In the genomic region with DNA sequence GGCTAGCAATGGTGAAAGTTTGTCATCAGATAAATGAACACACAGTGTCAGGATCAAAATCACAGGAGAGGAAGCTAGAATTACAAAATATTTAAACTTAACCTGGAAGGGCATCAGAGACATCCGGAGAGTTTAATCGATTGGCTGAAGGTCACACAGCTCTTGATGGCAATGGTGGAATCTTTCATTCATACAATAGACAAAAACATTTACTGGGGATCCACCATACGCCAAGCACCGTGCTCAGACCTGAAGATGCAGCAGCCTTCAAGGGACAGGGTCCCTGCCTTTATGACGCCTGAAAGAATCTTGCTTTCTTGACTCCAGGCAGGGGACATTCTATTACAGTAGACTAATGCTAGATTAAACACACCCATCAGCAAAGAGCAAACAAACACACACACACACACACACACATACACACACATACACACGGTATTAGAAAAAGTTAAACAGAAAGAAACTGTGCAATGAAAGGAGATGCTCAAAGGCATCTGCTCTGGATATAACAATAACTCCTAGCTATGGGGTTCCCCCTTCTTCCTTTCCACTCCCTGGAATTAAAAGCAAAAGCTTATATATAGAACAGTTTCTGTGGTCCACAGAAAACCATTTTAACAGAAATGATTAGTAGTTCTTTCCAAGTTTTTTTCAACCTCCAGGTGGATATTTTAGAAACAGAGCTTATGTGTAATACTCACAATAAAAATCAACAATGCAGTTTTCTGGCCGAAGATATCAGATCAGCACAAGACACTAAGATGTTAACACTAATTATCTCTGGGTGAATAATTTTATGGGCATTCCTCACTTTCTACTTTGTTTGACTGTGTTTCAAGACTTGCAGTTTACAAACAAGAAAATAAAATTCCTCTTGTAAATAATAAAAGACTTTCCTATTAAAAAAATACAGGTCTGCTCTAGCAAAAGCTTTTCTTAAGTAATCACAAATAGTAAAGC, we compare ENCODE assay signal across 9 cellular contexts.
DNase-seq lines count a peak whose midpoint lies in the region; ATAC-seq and TF ChIP-seq lines count a peak whose summit lies in the region.
"Had no signal": no experiment of that assay in that cellular context is flagged by ENCODE, and none has a peak within 500 bp of the region (broad histone marks: within the 10 kb centered on the region; RNA-seq: fewer than 3 reads in every experiment).

No MANE protein-coding gene starts in this region.

- H3K27ac Mint-ChIP-seq in activated CD4-positive, alpha-beta memory T cell treated with anti-CD3 and anti-CD28 coated beads for 36 hours: peak overlapping the region; percentile 87
- H3K27ac Mint-ChIP-seq in activated CD4-positive, alpha-beta memory T cell treated with anti-CD3 and anti-CD28 coated beads, Interleukin-2, amount 10 ng/mL, durations not matched to agents 7 days and 5 days: no peak overlapping the region
- peak overlapping the region; percentile 90 for H3K27ac Mint-ChIP-seq in activated B cell treated with CpG ODN at 0.5 μM for 24 hours

- ATAC-seq in activated B cell treated with CpG ODN at 0.5 μM for 24 hours (ENCODE audit: low read depth) (no peak), GM21360 (IDR thresholded peaks at IDR 0.05; ENCODE audit: unreplicated experiment) (no peak)
- peak; percentile 15 for ATAC-seq in stimulated activated naive CD8-positive, alpha-beta T cell treated with anti-CD3 and anti-CD28 coated beads, Interleukin-15, Interleukin-2, amounts not matched to agents 100 U/mL and 50 U/mL, for 24 hours

- intact Hi-C loops in activated CD4-positive, alpha-beta memory T cell treated with anti-CD3 and anti-CD28 coated beads for 36 hours (cut with micrococcal nuclease): loop anchor here (1.0 to 2.0 kb wide), 3 partner anchors 14 to 34 kb away; no protein-coding TSS in a partner anchor
- intact Hi-C loops in activated B cell treated with CpG ODN at 0.5 μM for 24 hours (cut with micrococcal nuclease): loop anchor here (1.0 to 2.0 kb wide), 3 partner anchors 9 to 232 kb away; no protein-coding TSS in a partner anchor

- no peak for TF ChIP-seq CTCF in activated B cell treated with CpG ODN at 0.5 μM for 24 hours (IDR thresholded peaks at IDR 0.05)

- peaks cover 11% of the 10 kb centered on the region for H3K36me3 Mint-ChIP-seq in activated CD4-positive, alpha-beta memory T cell treated with anti-CD3 and anti-CD28 coated beads for 36 hours
- H3K36me3 Mint-ChIP-seq in activated CD4-positive, alpha-beta memory T cell treated with anti-CD3 and anti-CD28 coated beads, Interleukin-2, amount 10 ng/mL, durations not matched to agents 7 days and 5 days (ENCODE audit: low read depth): peaks cover 40% of the 10 kb centered on the region
- peaks cover 23% of the 10 kb centered on the region for H3K36me3 Mint-ChIP-seq in activated B cell treated with CpG ODN at 0.5 μM for 24 hours (ENCODE audit: low read depth)

- H3K4me1 Mint-ChIP-seq in activated CD4-positive, alpha-beta memory T cell treated with anti-CD3 and anti-CD28 coated beads for 36 hours (ENCODE audit: low read depth): peaks cover 74% of the 10 kb centered on the region
- H3K4me1 Mint-ChIP-seq in activated CD4-positive, alpha-beta memory T cell treated with anti-CD3 and anti-CD28 coated beads, Interleukin-2, amount 10 ng/mL, durations not matched to agents 7 days and 5 days: peaks cover 74% of the 10 kb centered on the region
- H3K4me1 Mint-ChIP-seq in activated B cell treated with CpG ODN at 0.5 μM for 24 hours: peaks cover 97% of the 10 kb centered on the region

- no peaks in the 10 kb centered on the region for H3K27me3 Mint-ChIP-seq in activated CD4-positive, alpha-beta memory T cell treated with anti-CD3 and anti-CD28 coated beads for 36 hours
- H3K27me3 Mint-ChIP-seq in activated CD4-positive, alpha-beta memory T cell treated with anti-CD3 and anti-CD28 coated beads, Interleukin-2, amount 10 ng/mL, durations not matched to agents 7 days and 5 days: no peaks in the 10 kb centered on the region
- H3K27me3 Mint-ChIP-seq in activated B cell treated with CpG ODN at 0.5 μM for 24 hours: no peaks in the 10 kb centered on the region

- CTCF ChIA-PET in activated CD4-positive, alpha-beta memory T cell treated with anti-CD3 and anti-CD28 coated beads for 36 hours (lab: Charles Lee): interaction anchor here (1.2 to 2.2 kb wide), 5 partner anchors 10 to 83 kb away, joined by 3 to 14 read pairs (median 5); no protein-coding TSS in a partner anchor
- CTCF ChIA-PET in activated CD4-positive, alpha-beta memory T cell treated with anti-CD3 and anti-CD28 coated beads, Interleukin-2, amount 10 ng/mL, durations not matched to agents 7 days and 5 days (lab: Charles Lee): interaction anchor here (1.0 to 3.0 kb wide), 6 partner anchors 8 to 46 kb away, joined by 3 to 20 read pairs (median 6); no protein-coding TSS in a partner anchor
- CTCF ChIA-PET in activated B cell treated with CpG ODN at 0.5 μM for 24 hours (lab: Charles Lee): interaction anchor here (0.8 to 3.5 kb wide), 6 partner anchors 10 to 152 kb away, joined by 3 to 27 read pairs (median 4); no protein-coding TSS in a partner anchor

- H3K4me3 Mint-ChIP-seq in activated CD4-positive, alpha-beta memory T cell treated with anti-CD3 and anti-CD28 coated beads for 36 hours: peak overlapping the region; percentile 2
- no peak overlapping the region for H3K4me3 Mint-ChIP-seq in activated CD4-positive, alpha-beta memory T cell treated with anti-CD3 and anti-CD28 coated beads, Interleukin-2, amount 10 ng/mL, durations not matched to agents 7 days and 5 days
- H3K4me3 Mint-ChIP-seq in activated B cell treated with CpG ODN at 0.5 μM for 24 hours: peak overlapping the region; percentile 64

- POLR2A ChIA-PET in activated CD4-positive, alpha-beta memory T cell treated with anti-CD3 and anti-CD28 coated beads for 36 hours (lab: Charles Lee): interaction anchor here (0.6 to 0.8 kb wide), 2 partner anchors 13 to 21 kb away, joined by 3 to 4 read pairs; no protein-coding TSS in a partner anchor
- POLR2A ChIA-PET in activated CD4-positive, alpha-beta memory T cell treated with anti-CD3 and anti-CD28 coated beads, Interleukin-2, amount 10 ng/mL, durations not matched to agents 7 days and 5 days (lab: Charles Lee): interaction anchor here (0.8 to 1.2 kb wide), 2 partner anchors 40 to 170 kb away, joined by 3 to 5 read pairs; no protein-coding TSS in a partner anchor
- POLR2A ChIA-PET in activated B cell treated with CpG ODN at 0.5 μM for 24 hours (lab: Charles Lee): interaction anchor here (0.8 to 2.6 kb wide), 10 partner anchors 8 to 164 kb away, joined by 3 to 13 read pairs (median 4); no protein-coding TSS in a partner anchor

- peaks cover 5% of the 10 kb centered on the region for H3K9me3 Mint-ChIP-seq in activated CD4-positive, alpha-beta memory T cell treated with anti-CD3 and anti-CD28 coated beads for 36 hours
- H3K9me3 Mint-ChIP-seq in activated CD4-positive, alpha-beta memory T cell treated with anti-CD3 and anti-CD28 coated beads, Interleukin-2, amount 10 ng/mL, durations not matched to agents 7 days and 5 days: peaks cover 4% of the 10 kb centered on the region
- peaks cover 3% of the 10 kb centered on the region for H3K9me3 Mint-ChIP-seq in activated B cell treated with CpG ODN at 0.5 μM for 24 hours

- no peak for DNase-seq in activated CD4-positive, alpha-beta memory T cell treated with anti-CD3 and anti-CD28 coated beads for 36 hours
- DNase-seq in activated CD4-positive, alpha-beta memory T cell treated with anti-CD3 and anti-CD28 coated beads, Interleukin-2, amount 10 ng/mL, durations not matched to agents 7 days and 5 days: no peak
- DNase-seq in activated B cell treated with CpG ODN at 0.5 μM for 24 hours (no peak), foreskin melanocyte (peak; percentile 66), NCI-H1436 (lab: John Stamatoyannopoulos, UW) (no peak), NOMO-1 treated with dmso at 0.1 percent for 144 hours (lab: John Stamatoyannopoulos, UW; ENCODE audit: unreplicated experiment) (no peak)
- no peak for DNase-seq in stimulated activated naive CD8-positive, alpha-beta T cell treated with anti-CD3 and anti-CD28 coated beads, Interleukin-15, Interleukin-2, amounts not matched to agents 100 U/mL and 50 U/mL, for 24 hours
- DNase-seq: posterior cingulate gyrus had no signal
